In genomic region chr22:26766510-26767350, GRCh38 we compare ENCODE assay signal across 24 cellular contexts.
"Had no signal": no experiment of that assay in that cellular context is flagged by ENCODE, and none has a peak within 500 bp of the region (broad histone marks: within the 10 kb centered on the region; RNA-seq: fewer than 3 reads in every experiment).

No MANE protein-coding gene starts in this region.

- H3K36me3 ChIP-seq: left lung, lower lobe of right lung, upper lobe of right lung, WERI-Rb-1 had no signal

- H3K27me3 Mint-ChIP-seq: activated naive CD8-positive, alpha-beta T cell; natural killer cell treated with Interleukin-12 subunit alpha and Interleukin-12 subunit beta and Interleukin-15 and Interleukin-18, amount 100 ng/mL, for 72 hours; T-helper 17 cell had no signal

- H3K9me3 ChIP-seq: esophagus muscularis mucosa, stomach, tibial artery, upper lobe of right lung had no signal

- DNase-seq: activated CD4-positive, alpha-beta T cell treated with anti-CD3 and anti-CD28 coated beads for 48 hours; activated CD4-positive, alpha-beta T cell treated with anti-CD3 and anti-CD28 coated beads, Interleukin-2, amount 50 U/mL, for 48 hours; amniotic stem cell; endodermal cell; foreskin keratinocyte; left lung; lower lobe of right lung; mesenchymal stem cell; stimulated activated CD4-positive, alpha-beta T cell treated with anti-CD3 and anti-CD28 coated beads, Interleukin-12 subunit alpha, Interleukin-12 subunit beta, amount 100 ng/mL, for 4 hours; stimulated activated CD4-positive, alpha-beta T cell treated with anti-CD3 and anti-CD28 coated beads, Interleukin-4, amount 100 ng/mL, for 24 hours; stomach; T-helper 17 cell; T1000; tibial artery; upper lobe of right lung; WERI-Rb-1 had no signal

- H3K27me3 ChIP-seq: esophagus muscularis mucosa, foreskin keratinocyte, left lung, stomach, tibial artery, upper lobe of right lung had no signal

- H3K4me3 ChIP-seq: esophagus muscularis mucosa, left lung, lower lobe of right lung, skin epidermis, stomach, tibial artery, upper lobe of right lung had no signal

- H3K27ac Mint-ChIP-seq: activated naive CD8-positive, alpha-beta T cell; activated T-helper 2 cell treated with anti-CD3 and anti-CD28 coated beads, Interferon-gamma antibody, Interleukin-2, Interleukin-4, amounts not matched to agents 10 μg/mL and 5 μg/mL and 100 μg/mL, durations not matched to agents 14 hours and 24 hours and 36 hours; endodermal cell; natural killer cell treated with Interleukin-12 subunit alpha and Interleukin-12 subunit beta and Interleukin-15 and Interleukin-18, amount 100 ng/mL, for 72 hours; stimulated activated effector memory CD8-positive, alpha-beta T cell treated with anti-CD3 and anti-CD28 coated beads, Interleukin-12 subunit alpha, Interleukin-12 subunit beta, amount 100 ng/mL, for 72 hours; T-helper 17 cell had no signal

- H3K36me3 Mint-ChIP-seq: stimulated activated effector memory CD8-positive, alpha-beta T cell treated with anti-CD3 and anti-CD28 coated beads, Interleukin-12 subunit alpha, Interleukin-12 subunit beta, amount 100 ng/mL, for 72 hours had no signal

- ATAC-seq: activated CD4-positive, CD25-positive, alpha-beta regulatory T cell treated with anti-CD3 and anti-CD28 coated beads, Interleukin-2, amount 50 U/mL, for 24 hours; foreskin keratinocyte; left lung; lower lobe of right lung; sciatic nerve; stimulated activated effector memory CD8-positive, alpha-beta T cell treated with anti-CD3 and anti-CD28 coated beads, Interleukin-12 subunit alpha, Interleukin-12 subunit beta, amount 100 ng/mL, for 72 hours; T-helper 17 cell; upper lobe of right lung had no signal

- H3K9me3 Mint-ChIP-seq: natural killer cell treated with Interleukin-12 subunit alpha and Interleukin-12 subunit beta and Interleukin-15 and Interleukin-18, amount 100 ng/mL, for 72 hours; stimulated activated effector memory CD8-positive, alpha-beta T cell treated with anti-CD3 and anti-CD28 coated beads, Interleukin-12 subunit alpha, Interleukin-12 subunit beta, amount 100 ng/mL, for 72 hours had no signal

- H3K4me1 ChIP-seq: esophagus muscularis mucosa, foreskin keratinocyte, left lung, lower lobe of right lung, stomach, tibial artery, upper lobe of right lung had no signal

- H3K4me3 Mint-ChIP-seq: activated naive CD8-positive, alpha-beta T cell; endodermal cell; natural killer cell treated with Interleukin-12 subunit alpha and Interleukin-12 subunit beta and Interleukin-15 and Interleukin-18, amount 100 ng/mL, for 72 hours; stimulated activated effector memory CD8-positive, alpha-beta T cell treated with anti-CD3 and anti-CD28 coated beads, Interleukin-12 subunit alpha, Interleukin-12 subunit beta, amount 100 ng/mL, for 72 hours; T-helper 17 cell had no signal
